Comparison of ENCODE assay signal across 1 cellular context in the genomic region with DNA sequence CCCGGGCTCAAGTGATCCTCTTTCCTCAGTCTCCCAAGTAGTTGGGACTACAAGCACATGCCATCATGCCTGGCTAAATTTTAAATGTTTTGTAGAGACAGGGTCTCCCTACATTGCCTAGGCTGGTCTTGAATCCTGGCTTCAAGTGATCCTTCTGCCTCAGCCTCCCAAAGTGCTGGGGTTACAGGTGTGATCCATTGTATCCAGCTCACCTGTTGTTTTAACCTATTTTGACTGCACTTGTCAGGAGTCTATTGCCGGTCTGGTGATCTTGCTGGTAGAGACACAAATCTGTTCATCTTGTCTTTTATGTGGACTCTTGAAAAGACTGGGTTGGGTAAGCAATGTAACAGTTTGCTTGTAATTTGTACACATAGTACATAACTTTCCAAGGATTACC.
TF ChIP-seq lines count a peak whose summit lies in the region.

No MANE protein-coding gene starts in this region.

TF ChIP-seq in SK-N-SH treated with all-trans-retinoic acid at 6 μM for 48 hours, 23 proteins besides CTCF, POLR2A, EP300 and RAD21:
- TF ChIP-seq, protein P1, sequence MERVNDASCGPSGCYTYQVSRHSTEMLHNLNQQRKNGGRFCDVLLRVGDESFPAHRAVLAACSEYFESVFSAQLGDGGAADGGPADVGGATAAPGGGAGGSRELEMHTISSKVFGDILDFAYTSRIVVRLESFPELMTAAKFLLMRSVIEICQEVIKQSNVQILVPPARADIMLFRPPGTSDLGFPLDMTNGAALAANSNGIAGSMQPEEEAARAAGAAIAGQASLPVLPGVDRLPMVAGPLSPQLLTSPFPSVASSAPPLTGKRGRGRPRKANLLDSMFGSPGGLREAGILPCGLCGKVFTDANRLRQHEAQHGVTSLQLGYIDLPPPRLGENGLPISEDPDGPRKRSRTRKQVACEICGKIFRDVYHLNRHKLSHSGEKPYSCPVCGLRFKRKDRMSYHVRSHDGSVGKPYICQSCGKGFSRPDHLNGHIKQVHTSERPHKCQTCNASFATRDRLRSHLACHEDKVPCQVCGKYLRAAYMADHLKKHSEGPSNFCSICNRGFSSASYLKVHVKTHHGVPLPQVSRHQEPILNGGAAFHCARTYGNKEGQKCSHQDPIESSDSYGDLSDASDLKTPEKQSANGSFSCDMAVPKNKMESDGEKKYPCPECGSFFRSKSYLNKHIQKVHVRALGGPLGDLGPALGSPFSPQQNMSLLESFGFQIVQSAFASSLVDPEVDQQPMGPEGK (CRISPR knock-in tag; IDR thresholded peaks at IDR 0.05; ENCODE audit: borderline replicate concordance): no peak
- TF ChIP-seq BACH2 (CRISPR knock-in tag; IDR thresholded peaks at IDR 0.05; ENCODE audit: borderline replicate concordance) (no peak), ZNF565 (CRISPR knock-in tag; conservative IDR thresholded peaks at IDR 0.05; ENCODE audit: low read depth) (no peak), ESRRG (CRISPR knock-in tag; IDR thresholded peaks at IDR 0.05) (no peak)
- TF ChIP-seq, protein P2, sequence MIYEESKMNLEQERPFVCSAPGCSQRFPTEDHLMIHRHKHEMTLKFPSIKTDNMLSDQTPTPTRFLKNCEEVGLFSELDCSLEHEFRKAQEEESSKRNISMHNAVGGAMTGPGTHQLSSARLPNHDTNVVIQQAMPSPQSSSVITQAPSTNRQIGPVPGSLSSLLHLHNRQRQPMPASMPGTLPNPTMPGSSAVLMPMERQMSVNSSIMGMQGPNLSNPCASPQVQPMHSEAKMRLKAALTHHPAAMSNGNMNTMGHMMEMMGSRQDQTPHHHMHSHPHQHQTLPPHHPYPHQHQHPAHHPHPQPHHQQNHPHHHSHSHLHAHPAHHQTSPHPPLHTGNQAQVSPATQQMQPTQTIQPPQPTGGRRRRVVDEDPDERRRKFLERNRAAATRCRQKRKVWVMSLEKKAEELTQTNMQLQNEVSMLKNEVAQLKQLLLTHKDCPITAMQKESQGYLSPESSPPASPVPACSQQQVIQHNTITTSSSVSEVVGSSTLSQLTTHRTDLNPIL (CRISPR knock-in tag; IDR thresholded peaks at IDR 0.05; ENCODE audit: low read depth): no peak
- TF ChIP-seq, protein P3, sequence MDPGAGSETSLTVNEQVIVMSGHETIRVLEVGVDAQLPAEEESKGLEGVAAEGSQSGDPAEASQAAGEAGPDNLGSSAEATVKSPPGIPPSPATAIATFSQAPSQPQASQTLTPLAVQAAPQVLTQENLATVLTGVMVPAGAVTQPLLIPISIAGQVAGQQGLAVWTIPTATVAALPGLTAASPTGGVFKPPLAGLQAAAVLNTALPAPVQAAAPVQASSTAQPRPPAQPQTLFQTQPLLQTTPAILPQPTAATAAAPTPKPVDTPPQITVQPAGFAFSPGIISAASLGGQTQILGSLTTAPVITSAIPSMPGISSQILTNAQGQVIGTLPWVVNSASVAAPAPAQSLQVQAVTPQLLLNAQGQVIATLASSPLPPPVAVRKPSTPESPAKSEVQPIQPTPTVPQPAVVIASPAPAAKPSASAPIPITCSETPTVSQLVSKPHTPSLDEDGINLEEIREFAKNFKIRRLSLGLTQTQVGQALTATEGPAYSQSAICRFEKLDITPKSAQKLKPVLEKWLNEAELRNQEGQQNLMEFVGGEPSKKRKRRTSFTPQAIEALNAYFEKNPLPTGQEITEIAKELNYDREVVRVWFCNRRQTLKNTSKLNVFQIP (CRISPR knock-in tag; IDR thresholded peaks at IDR 0.05; ENCODE audit: borderline replicate concordance, low read depth): no peak
